ENCODE assay signal across 8 cellular contexts in the genomic region with DNA sequence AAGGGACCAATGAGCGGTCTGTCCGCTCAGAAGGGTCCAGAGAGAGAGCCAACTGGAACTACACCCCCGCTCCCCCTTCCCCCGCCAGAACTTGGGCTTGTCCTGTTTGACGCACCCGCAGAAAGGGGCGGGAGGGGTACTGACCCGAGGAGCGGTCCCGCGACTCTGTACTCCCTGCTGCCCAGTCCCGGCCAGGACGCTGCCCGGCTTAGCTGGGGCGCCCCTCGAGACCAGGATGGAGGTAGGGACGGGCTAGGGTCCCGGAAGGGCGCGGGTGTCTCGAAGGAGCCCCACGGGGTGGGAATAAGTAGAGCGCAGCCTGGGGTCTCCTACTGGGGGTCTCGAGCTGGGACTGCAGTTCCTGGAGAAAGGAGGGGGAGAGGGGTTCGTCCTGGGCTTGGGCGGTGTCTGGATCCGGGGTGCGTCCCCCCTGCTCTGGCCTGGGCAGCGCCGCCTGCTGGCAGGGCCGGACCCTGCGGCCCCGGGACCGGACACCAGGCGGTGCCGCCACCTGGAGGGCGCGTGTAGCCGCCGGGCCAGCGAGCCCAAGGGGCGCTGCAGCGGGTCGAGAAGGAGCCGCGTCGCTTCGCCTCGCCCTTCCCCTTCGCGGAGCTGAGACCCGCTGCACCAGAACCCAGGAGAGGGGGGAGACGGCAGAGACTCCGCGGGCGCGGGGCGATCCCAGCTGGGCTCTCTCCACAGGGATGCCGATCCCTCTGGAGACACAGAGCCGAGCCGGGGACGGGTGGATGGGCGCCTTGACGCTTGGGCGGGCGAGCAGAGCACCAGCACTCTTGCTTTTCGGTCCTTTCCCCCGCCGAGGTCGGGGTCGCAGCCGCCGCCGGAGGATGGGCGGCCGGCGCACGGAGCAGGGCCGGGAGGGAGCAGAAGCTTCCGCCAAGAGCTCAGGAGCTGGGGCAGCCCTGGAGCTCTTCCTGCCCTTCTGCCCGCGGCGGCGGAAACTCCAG.
A peak's percentile ranks its signal among the peaks of the same experiment; 100 is the strongest.
DNase-seq lines count a peak whose midpoint lies in the region; ATAC-seq and TF ChIP-seq lines count a peak whose summit lies in the region.

No MANE protein-coding gene starts in this region.

- DNase-seq in AG09309 (ENCODE audit: low read depth) (no peak), NCI-H2196 treated with DMSO at 0.1 percent for 48 hours (lab: John Stamatoyannopoulos, UW; ENCODE audit: unreplicated experiment) (peak; percentile 30), medulla oblongata (ENCODE audit: extremely low spot score) (peak; percentile 75)
- peak; percentile 86 to 88 for DNase-seq in activated CD4-positive, alpha-beta T cell treated with anti-CD3 and anti-CD28 coated beads, Interleukin-2, amount 50 U/mL, for 48 hours
- DNase-seq in effector CD4-positive, alpha-beta T cell: peak; percentile 63
- DNase-seq in stimulated activated CD8-positive, alpha-beta memory T cell treated with anti-CD3 and anti-CD28 coated beads, Interleukin-12 subunit alpha, Interleukin-12 subunit beta, amount 100 ng/mL, for 4 hours (ENCODE audit: low read depth): peak; percentile 58

- H3K4me3 ChIP-seq in AG09309 (ENCODE audit: control insufficient read depth, low read depth, low read length): peak overlapping the region; percentile 93

- ATAC-seq in GM18520 (IDR thresholded peaks at IDR 0.05; ENCODE audit: unreplicated experiment) (peak; percentile 55), HG03045 (IDR thresholded peaks at IDR 0.05; ENCODE audit: unreplicated experiment) (peak; percentile 79)

- peak; percentile 88 for TF ChIP-seq CTCF in AG09309 (IDR thresholded peaks at IDR 0.05; ENCODE audit: control insufficient read depth, insufficient read depth, low read depth, low read length, missing control alignments)
